Comparison of ENCODE assay signal across 16 cellular contexts in genomic region chr9:68781866-68782265, GRCh38.
DNase-seq lines count a peak whose midpoint lies in the region; ATAC-seq and TF ChIP-seq lines count a peak whose summit lies in the region.
"Had no signal": no experiment of that assay in that cellular context is flagged by ENCODE, and none has a peak within 500 bp of the region (broad histone marks: within the 10 kb centered on the region; RNA-seq: fewer than 3 reads in every experiment).

No MANE protein-coding gene starts in this region.

- peak; percentile 21 for DNase-seq in DMS 273 (lab: John Stamatoyannopoulos, UW; ENCODE audit: unreplicated experiment)
- DNase-seq in DMS 273 treated with DMSO at 0.1 percent for 48 hours (lab: John Stamatoyannopoulos, UW): no peak
- no peak for DNase-seq in GM23338 (ENCODE audit: low spot score)
- DNase-seq in natural killer cell treated with Interleukin-12 subunit alpha and Interleukin-12 subunit beta and Interleukin-15 and Interleukin-18, amount 100 ng/mL, for 72 hours (ENCODE audit: low spot score): no peak
- DNase-seq in T1000 (lab: John Stamatoyannopoulos, UW): no peak
- DNase-seq in NCI-H187 treated with DMSO at 0.1 percent for 48 hours (lab: John Stamatoyannopoulos, UW): no peak
- DNase-seq: activated CD4-positive, alpha-beta T cell treated with anti-CD3 and anti-CD28 coated beads for 48 hours; anterior cingulate cortex; DMS79 treated with DMSO at 0.1 percent for 48 hours; ovary; SIG-M5; upper lobe of left lung had no signal

- H3K4me1 ChIP-seq in GM23338 (ENCODE audit: insufficient read depth): peaks cover 15% of the 10 kb centered on the region

- H3F3A ChIP-seq in GM23338 (replicated peaks; ENCODE audit: low read depth): no peaks in the 10 kb centered on the region

- H3K4me1 Mint-ChIP-seq in GM23338 (peaks cover 3% of the 10 kb centered on the region), brain (peaks cover 15% of the 10 kb centered on the region)
- H3K4me1 Mint-ChIP-seq in natural killer cell treated with Interleukin-12 subunit alpha and Interleukin-12 subunit beta and Interleukin-15 and Interleukin-18, amount 100 ng/mL, for 72 hours (ENCODE audit: low read depth in 2 of 2): peaks cover 0 to 8% of the 10 kb centered on the region in 2 donors

- peak overlapping the region; percentile 16; the same call in 1 of the 3 replicates for H3K4me3 Mint-ChIP-seq in GM23338
- peak overlapping the region in 3 of 5 experiments; percentile 76 to 85 (median 82) for H3K4me3 Mint-ChIP-seq in brain
- H3K4me3 Mint-ChIP-seq in natural killer cell treated with Interleukin-12 subunit alpha and Interleukin-12 subunit beta and Interleukin-15 and Interleukin-18, amount 100 ng/mL, for 72 hours: peak overlapping the region; percentile 49

- peaks cover 4% of the 10 kb centered on the region; the same call in 1 of the 2 replicates for H4K20me1 ChIP-seq in GM23338 (replicated peaks; ENCODE audit: insufficient read depth)

- H3K9me3 Mint-ChIP-seq in GM23338: no peaks in the 10 kb centered on the region
- no peaks in the 10 kb centered on the region for H3K9me3 Mint-ChIP-seq in brain
- H3K9me3 Mint-ChIP-seq in natural killer cell treated with Interleukin-12 subunit alpha and Interleukin-12 subunit beta and Interleukin-15 and Interleukin-18, amount 100 ng/mL, for 72 hours: no peaks in the 10 kb centered on the region

- H3K36me3 Mint-ChIP-seq in GM23338 (ENCODE audit: low read depth): no peaks in the 10 kb centered on the region
- H3K36me3 Mint-ChIP-seq in brain: no peaks in the 10 kb centered on the region
- H3K36me3 Mint-ChIP-seq in natural killer cell treated with Interleukin-12 subunit alpha and Interleukin-12 subunit beta and Interleukin-15 and Interleukin-18, amount 100 ng/mL, for 72 hours: no peaks in the 10 kb centered on the region

- no peak overlapping the region for H3K27ac ChIP-seq in GM23338 (ENCODE audit: low read depth)
- H3K27ac ChIP-seq: 22Rv1, epithelial cell of prostate, ovary had no signal

- no peaks in the 10 kb centered on the region for H3K27me3 ChIP-seq in GM23338 (ENCODE audit: insufficient read depth)
- H3K27me3 ChIP-seq: ovary, upper lobe of left lung had no signal

- no peaks in the 10 kb centered on the region for H3K9me2 ChIP-seq in GM23338 (ENCODE audit: insufficient read depth)

- peaks cover 3% of the 10 kb centered on the region; the same call in 1 of the 2 replicates for H3K36me3 ChIP-seq in GM23338 (ENCODE audit: insufficient read depth)
- H3K36me3 ChIP-seq: ovary had no signal

- peaks cover 28% of the 10 kb centered on the region for H3K79me2 ChIP-seq in GM23338 (replicated peaks; ENCODE audit: insufficient read depth)

- no peaks in the 10 kb centered on the region for H3K27me3 Mint-ChIP-seq in GM23338 (ENCODE audit: insufficient read depth, low read depth, poor library complexity)
- no peaks in the 10 kb centered on the region for H3K27me3 Mint-ChIP-seq in brain
- peaks cover 0 to 3% of the 10 kb centered on the region in 2 donors for H3K27me3 Mint-ChIP-seq in natural killer cell treated with Interleukin-12 subunit alpha and Interleukin-12 subunit beta and Interleukin-15 and Interleukin-18, amount 100 ng/mL, for 72 hours

- TF ChIP-seq CTCF in GM23338 (conservative IDR thresholded peaks at IDR 0.05; ENCODE audit: low read depth in 2 of 2): no peak
- no peak for TF ChIP-seq CTCF in brain (conservative IDR thresholded peaks at IDR 0.05)

- H3K27ac Mint-ChIP-seq in GM23338: no peak overlapping the region
- peak overlapping the region in 3 of 5 experiments; percentile 12 to 51 (median 15) for H3K27ac Mint-ChIP-seq in brain
- H3K27ac Mint-ChIP-seq in natural killer cell treated with Interleukin-12 subunit alpha and Interleukin-12 subunit beta and Interleukin-15 and Interleukin-18, amount 100 ng/mL, for 72 hours: no peak overlapping the region

- no peak for ATAC-seq in GM23338
- no peak for ATAC-seq in natural killer cell treated with Interleukin-12 subunit alpha and Interleukin-12 subunit beta and Interleukin-15 and Interleukin-18, amount 100 ng/mL, for 72 hours
- ATAC-seq in HG02678 (IDR thresholded peaks at IDR 0.05; ENCODE audit: unreplicated experiment): no peak

- H3K4me3 ChIP-seq in GM23338: no peak overlapping the region

- H2AFZ ChIP-seq in GM23338: no peak overlapping the region

- H3K4me2 ChIP-seq in GM23338: no peak overlapping the region

TF ChIP-seq in GM23338, 12 proteins besides CTCF, POLR2A, EP300 and RAD21 (continues in another document):
- TF ChIP-seq EZH2phosphoT487 (IDR thresholded peaks at IDR 0.05; ENCODE audit: unreplicated experiment) (no peak), ETS1 (IDR thresholded peaks at IDR 0.05) (no peak), CREB1 (CRISPR knock-in tag; IDR thresholded peaks at IDR 0.05; ENCODE audit: low read depth) (no peak), REST (IDR thresholded peaks at IDR 0.05; ENCODE audit: unreplicated experiment) (no peak)

Comparison
In these comparisons a context has a peak if more than half of its experiments do, and no peak if none do; other contexts are left out.
1. H3K27ac Mint-ChIP-seq: peak in brain (3 of 5); none in GM23338 (single experiment) and natural killer cell treated with Interleukin-12 subunit alpha and Interleukin-12 subunit beta and Interleukin-15 and Interleukin-18, amount 100 ng/mL, for 72 hours (0 of 2).
2. H3K4me3 Mint-ChIP-seq: peak in every context shown above with its lines; median percentile 82 in brain; 49 in natural killer cell treated with Interleukin-12 subunit alpha and Interleukin-12 subunit beta and Interleukin-15 and Interleukin-18, amount 100 ng/mL, for 72 hours; 16 in GM23338.